ENCODE assay signal across 8 cellular contexts in genomic region chr7:72827839-72828591, GRCh38. TPM values are rescaled to one million over a fixed set of nuclear protein-coding genes. Genes with fewer than 3 reads are reported as not detected.
DNase-seq lines count a peak whose midpoint lies in the region; ATAC-seq and TF ChIP-seq lines count a peak whose summit lies in the region.
"Not testable (repeated sequence)": the region's sequence is repeated elsewhere in the genome, so short reads cannot be mapped to it uniquely, and the experiment has no call there.

Gene TYW1B (minus strand): TSS chr7:72828200. CDS start chr7:72828075, 125 bp downstream.

- H3K36me3 ChIP-seq in ascending aorta (peaks cover 18% of the 10 kb centered on the region in 2 donors), right atrium auricular region (peaks cover 20% of the 10 kb centered on the region)
- H3K36me3 ChIP-seq in prostate gland; urinary bladder (ENCODE audit: insufficient read depth): not testable (repeated sequence)

- H3K4me1 Mint-ChIP-seq in T-helper 2 cell treated with Interferon-gamma antibody and Interleukin-4, amounts not matched to agents 5 μg/mL and 100 μg/mL, for 36 hours (ENCODE audit: low read depth): peaks cover 18% of the 10 kb centered on the region

- DNase-seq in NCI-H187 treated with DMSO at 0.1 percent for 48 hours (lab: John Stamatoyannopoulos, UW) (peak; percentile 93), ascending aorta (ENCODE audit: low spot score in 2 of 2) (peak; percentile 92 to 99), right atrium auricular region (ENCODE audit: low spot score) (peak; percentile 99), prostate gland (ENCODE audit: low spot score) (peak; percentile 98)
- peak; percentile 98 for DNase-seq in T-helper 2 cell treated with Interferon-gamma antibody and Interleukin-4, amounts not matched to agents 5 μg/mL and 100 μg/mL, for 36 hours (ENCODE audit: low spot score)

- under 1% methylated on average over 43 of the region's 49 CpGs for WGBS in prostate gland
- WGBS in urinary bladder: under 1% methylated on average over 48 of the region's 49 CpGs

- intact Hi-C loops in ascending aorta (cut with DNase I): not testable (repeated sequence)
- intact Hi-C loops in prostate gland (cut with DNase I): loop anchor here (10.0 kb wide), 1 partner anchor 97 kb away; the partner anchor contains the start of gene POM121

- not testable (repeated sequence) for H3K9me3 ChIP-seq in ascending aorta, right atrium auricular region, prostate gland

- TF ChIP-seq POLR2A in GM18505 (IDR thresholded peaks at IDR 0.05; ENCODE audit: borderline replicate concordance, extremely low read depth, insufficient read depth, insufficient read length) (peak; percentile 92), prostate gland (IDR thresholded peaks at IDR 0.05) (peak; percentile 91)

- peak within 1 kb of the TSS; percentile 100 for H3K27ac ChIP-seq in ascending aorta
- peak within 1 kb of the TSS; percentile 85 to 99 for H3K27ac ChIP-seq in right atrium auricular region
- peak within 1 kb of the TSS; percentile 86 to 94 for H3K27ac ChIP-seq in prostate gland
- peak within 1 kb of the TSS; percentile 27 for H3K27ac ChIP-seq in urinary bladder (ENCODE audit: low read depth)

- peak within 1 kb of the TSS; percentile 89 for H3K4me3 ChIP-seq in ascending aorta
- H3K4me3 ChIP-seq in right atrium auricular region: peak within 1 kb of the TSS; percentile 80 to 87
- peak within 1 kb of the TSS; percentile 64 to 79 for H3K4me3 ChIP-seq in prostate gland
- H3K4me3 ChIP-seq in urinary bladder (ENCODE audit: low read depth, low read length): peak within 1 kb of the TSS; percentile 51

- ATAC-seq in GM18505 (IDR thresholded peaks at IDR 0.05; ENCODE audit: unreplicated experiment): peak; percentile 90
- ATAC-seq in HG02970 (IDR thresholded peaks at IDR 0.05; ENCODE audit: low FRiP score, unreplicated experiment): peak; percentile 88

- H3K4me3 Mint-ChIP-seq in T-helper 2 cell treated with Interferon-gamma antibody and Interleukin-4, amounts not matched to agents 5 μg/mL and 100 μg/mL, for 36 hours: peak within 1 kb of the TSS; percentile 93

- not testable (repeated sequence) for H3K27me3 Mint-ChIP-seq in T-helper 2 cell treated with Interferon-gamma antibody and Interleukin-4, amounts not matched to agents 5 μg/mL and 100 μg/mL, for 36 hours (ENCODE audit: low read depth)

- not testable (repeated sequence) for H3K27me3 ChIP-seq in ascending aorta; right atrium auricular region; prostate gland (replicated peaks; ENCODE audit: insufficient read depth)

- peak within 1 kb of the TSS; percentile 98 for H3K27ac Mint-ChIP-seq in T-helper 2 cell treated with Interferon-gamma antibody and Interleukin-4, amounts not matched to agents 5 μg/mL and 100 μg/mL, for 36 hours

- peaks cover 7 to 24% of the 10 kb centered on the region in 2 donors for H3K4me1 ChIP-seq in ascending aorta
- H3K4me1 ChIP-seq in right atrium auricular region: peaks cover 0 to 21% of the 10 kb centered on the region in 2 donors
- H3K4me1 ChIP-seq in prostate gland (replicated peaks); urinary bladder (ENCODE audit: insufficient read depth): not testable (repeated sequence)

- peaks cover 20% of the 10 kb centered on the region for H3K36me3 Mint-ChIP-seq in T-helper 2 cell treated with Interferon-gamma antibody and Interleukin-4, amounts not matched to agents 5 μg/mL and 100 μg/mL, for 36 hours (ENCODE audit: low read depth)

- TF ChIP-seq CTCF in ascending aorta (IDR thresholded peaks at IDR 0.05) (peak in 1 of 3 experiments; percentile 5), prostate gland (IDR thresholded peaks at IDR 0.05) (peak in 2 of 4 experiments; percentile 33 to 41)
- not testable (repeated sequence) for TF ChIP-seq CTCF in right atrium auricular region (IDR thresholded peaks at IDR 0.05)

- H3K9me3 Mint-ChIP-seq in T-helper 2 cell treated with Interferon-gamma antibody and Interleukin-4, amounts not matched to agents 5 μg/mL and 100 μg/mL, for 36 hours: not testable (repeated sequence)

RNA-seq across cellular contexts. Expression of gene TYW1B, which starts in this region (rescaled TPM):
- not detected for total RNA-seq in ascending aorta
- 1 to 10 TPM; 1.2 to 3.5 TPM for total RNA-seq in right atrium auricular region
- total RNA-seq in prostate gland: 1 to 10 TPM; 4.3 to 8.4 TPM
- total RNA-seq in urinary bladder: 4.9 TPM
- 2.6 TPM for polyA plus RNA-seq in urinary bladder

Comparison
In these comparisons a context has a peak if more than half of its experiments do, and no peak if none do; other contexts are left out.
1. Peak in every context shown above with its lines: DNase-seq, ATAC-seq, H3K4me3 ChIP-seq and H3K27ac ChIP-seq.
2. Peak in DNase-seq, H3K4me3 ChIP-seq and H3K27ac ChIP-seq in ascending aorta; RNA of the gene not detected or under 1 TPM.
3. H3K27ac ChIP-seq: peak in every context shown above with its lines; median percentile 100 in ascending aorta; 92 in right atrium auricular region; 90 in prostate gland; 27 in urinary bladder.